In genomic region chr14:94632305-94632590, GRCh38 we compare ENCODE assay signal across 28 cellular contexts. TPM values are rescaled to one million over a fixed set of nuclear protein-coding genes. Genes with fewer than 3 reads are reported as not detected.
"Had no signal": no experiment of that assay in that cellular context is flagged by ENCODE, and none has a peak within 500 bp of the region (broad histone marks: within the 10 kb centered on the region; RNA-seq: fewer than 3 reads in every experiment).

No MANE protein-coding gene starts in this region.

- H3K4me3 ChIP-seq: colonic mucosa, gastrocnemius medialis, heart left ventricle, neural progenitor cell, prostate gland, right atrium auricular region, skin epidermis, spleen, thoracic aorta, transverse colon, vagina had no signal

- H2AFZ ChIP-seq: neural progenitor cell had no signal

- ATAC-seq: esophagus mucosa; gastrocnemius medialis; left cardiac atrium; left ventricle myocardium superior; naive thymus-derived CD4-positive, alpha-beta T cell; stimulated activated memory B cell treated with anti-CD40 and anti-IgM and Interleukin-4, amounts not matched to agents 10 μg/mL and 1 μg/mL and 100 μg/mL, for 72 hours; stimulated activated naive CD8-positive, alpha-beta T cell treated with anti-CD3 and anti-CD28 coated beads, Interleukin-15, Interleukin-2, amounts not matched to agents 100 U/mL and 50 U/mL, for 24 hours had no signal

- H3K27ac ChIP-seq: colonic mucosa, epithelial cell of prostate, gastrocnemius medialis, heart left ventricle, neural progenitor cell, prostate gland, right atrium auricular region, skin epidermis, spleen, thoracic aorta, transverse colon, vagina had no signal

- H3K27me3 ChIP-seq: colonic mucosa, gastrocnemius medialis, neural progenitor cell, right atrium auricular region, transverse colon, vagina had no signal

- H3K36me3 ChIP-seq: colonic mucosa, gastrocnemius medialis, heart left ventricle, neural progenitor cell, prostate gland, right atrium auricular region, spleen, thoracic aorta, transverse colon, vagina had no signal

- H3K9me3 ChIP-seq: colonic mucosa, gastrocnemius medialis, heart left ventricle, prostate gland, right atrium auricular region, spleen, thoracic aorta, transverse colon, vagina had no signal

- H3K4me1 ChIP-seq: colonic mucosa, gastrocnemius medialis, heart left ventricle, neural progenitor cell, right atrium auricular region, spleen, transverse colon, vagina had no signal

- H3K4me2 ChIP-seq: neural progenitor cell had no signal

- DNase-seq: colonic mucosa; effector CD8-positive, alpha-beta T cell; endodermal cell; foreskin fibroblast; gastrocnemius medialis; heart left ventricle; hippocampal formation; left cardiac atrium; left ventricle myocardium superior; mesenchymal stem cell; midbrain; naive thymus-derived CD4-positive, alpha-beta T cell; nucleus accumbens; spleen; stimulated activated CD4-positive, alpha-beta T cell treated with anti-CD3 and anti-CD28 coated beads, Interleukin-4, amount 100 ng/mL, for 4 hours; stimulated activated naive CD8-positive, alpha-beta T cell treated with anti-CD3 and anti-CD28 coated beads, Interleukin-15, Interleukin-2, amounts not matched to agents 100 U/mL and 50 U/mL, for 24 hours; substantia nigra; transverse colon had no signal

- H3K9ac ChIP-seq: neural progenitor cell had no signal

RNA-seq across cellular contexts. Expression of gene SERPINA3, which starts 20.1 kb away (rescaled TPM):
- total RNA-seq: lung microvascular endothelial cell; naive thymus-derived CD4-positive, alpha-beta T cell had no signal
- polyA plus RNA-seq: naive thymus-derived CD4-positive, alpha-beta T cell had no signal

RNA-seq across cellular contexts. Expression of gene SERPINA5, which starts 51.0 kb away (rescaled TPM):
- total RNA-seq: naive thymus-derived CD4-positive, alpha-beta T cell had no signal
- polyA plus RNA-seq: naive thymus-derived CD4-positive, alpha-beta T cell had no signal
